8 cellular contexts compared by ENCODE assay signal in the genomic region with DNA sequence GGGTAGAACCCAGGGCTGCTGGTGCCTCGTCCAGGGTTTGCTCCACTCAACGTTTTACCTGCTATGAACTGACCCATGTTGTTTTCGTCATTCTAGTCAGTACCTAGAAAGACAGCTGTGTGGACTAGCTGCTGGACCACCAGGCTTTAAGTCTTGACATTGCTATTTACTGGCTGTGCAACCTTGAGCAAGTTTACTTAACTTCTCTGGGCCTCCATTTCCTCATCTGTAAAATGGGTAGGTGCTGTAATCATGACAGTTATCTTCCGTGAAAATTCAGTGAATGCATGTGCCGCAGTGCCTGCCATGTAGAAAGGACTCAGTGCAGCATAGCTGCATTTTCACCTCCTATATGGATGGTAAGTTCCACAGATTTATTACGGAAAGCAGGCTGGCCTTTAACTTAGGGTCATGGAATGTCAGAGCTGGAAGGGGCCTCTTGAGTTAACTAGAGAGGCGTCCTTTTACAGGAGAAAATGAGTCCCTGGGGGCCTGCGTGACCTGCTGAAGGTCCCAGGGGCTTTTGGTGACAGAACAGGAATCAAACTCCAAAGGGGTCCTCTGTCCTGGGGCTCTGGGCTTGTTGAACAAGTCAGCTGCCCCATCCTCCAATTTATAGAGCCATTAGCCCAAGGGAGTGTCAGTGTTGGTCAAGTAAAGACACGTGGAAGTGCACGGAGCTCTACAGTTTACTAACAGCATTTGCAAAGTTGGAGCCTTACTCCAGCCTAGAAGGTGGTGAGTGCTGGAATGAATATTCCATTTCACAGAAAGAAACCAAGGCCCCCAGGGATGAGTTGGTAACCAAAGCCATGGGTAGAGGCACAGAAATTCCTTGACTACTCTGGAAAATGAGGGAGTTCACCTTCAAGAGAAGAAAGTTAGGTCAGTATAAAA. TPM values are rescaled to one million over a fixed set of nuclear protein-coding genes. Genes with fewer than 3 reads are reported as not detected.
DNase-seq lines count a peak whose midpoint lies in the region; ATAC-seq, FAIRE-seq and TF ChIP-seq lines count a peak whose summit lies in the region.

No MANE protein-coding gene starts in this region.

- peak overlapping the region; percentile 94 for H3K27ac Mint-ChIP-seq in Calu3 (ENCODE audit: unreplicated experiment)
- peak overlapping the region in 1 of 2 donors; percentile 49 for H3K27ac Mint-ChIP-seq in natural killer cell

- H3K27me3 Mint-ChIP-seq in Calu3 (ENCODE audit: unreplicated experiment), result no peaks in the 10 kb centered on the region
- H3K27me3 Mint-ChIP-seq in natural killer cell (ENCODE audit: low read depth in 2 of 2), result no peaks in the 10 kb centered on the region

- no peaks in the 10 kb centered on the region for H3K9me3 ChIP-seq in left ventricle myocardium inferior (replicated peaks)

- H3K9ac ChIP-seq in rectal smooth muscle tissue (ENCODE audit: low read length), result no peak overlapping the region

- TF ChIP-seq CTCF in Calu3 (IDR thresholded peaks at IDR 0.05; ENCODE audit: unreplicated experiment), result no peak
- TF ChIP-seq CTCF in left ventricle myocardium inferior (IDR thresholded peaks at IDR 0.05; ENCODE audit: borderline replicate concordance), result no peak
- no peak for TF ChIP-seq CTCF in natural killer cell (IDR thresholded peaks at IDR 0.05)

- BruUV-seq in Calu3 (replicated peaks; lab: Mats Ljungman, UMichigan), result TSS peak; percentile 22

- ATAC-seq in SK-N-SH treated with all-trans-retinoic acid at 6 μM for 48 hours, result no peak
- ATAC-seq in HG02981 (IDR thresholded peaks at IDR 0.05; ENCODE audit: unreplicated experiment), result no peak
- no peak for ATAC-seq in natural killer cell

- H3K36me3 ChIP-seq in left ventricle myocardium inferior, result no peaks in the 10 kb centered on the region
- H3K36me3 ChIP-seq in rectal smooth muscle tissue (ENCODE audit: control insufficient read depth, insufficient read depth, low read length), result no peaks in the 10 kb centered on the region

- DNase-seq in Calu3 (no peak), left ventricle myocardium inferior (no peak), T-helper 2 cell (no peak), GM19239 (ENCODE audit: insufficient read length, low spot score) (no peak), natural killer cell (no peak)

- H3K4me3 ChIP-seq in left ventricle myocardium inferior, result peak overlapping the region; percentile 1
- no peak overlapping the region for H3K4me3 ChIP-seq in rectal smooth muscle tissue (ENCODE audit: low read length)

- intact Hi-C loops in Calu3 (cut with micrococcal nuclease; ENCODE audit: unreplicated experiment), result no loop called here
- intact Hi-C loops in left ventricle myocardium inferior (cut with micrococcal nuclease), result no loop called here
- intact Hi-C loops in natural killer cell (cut with micrococcal nuclease), result no loop called here

- H3K4me1 Mint-ChIP-seq in Calu3 (ENCODE audit: low read depth, unreplicated experiment) (peaks cover 68% of the 10 kb centered on the region), natural killer cell (peaks cover 6 to 13% of the 10 kb centered on the region in 2 donors)

- no peaks in the 10 kb centered on the region for H3K27me3 ChIP-seq in left ventricle myocardium inferior (ENCODE audit: low read depth)
- no peaks in the 10 kb centered on the region for H3K27me3 ChIP-seq in rectal smooth muscle tissue (ENCODE audit: control insufficient read depth, insufficient read depth, low read length)

- peaks cover 42% of the 10 kb centered on the region for H3K36me3 Mint-ChIP-seq in Calu3 (ENCODE audit: insufficient read depth, unreplicated experiment)
- H3K36me3 Mint-ChIP-seq in natural killer cell, result no peaks in the 10 kb centered on the region

- FAIRE-seq in GM19239 (lab: Jason Lieb, UNC), result no peak

- H3K4me3 Mint-ChIP-seq in Calu3 (ENCODE audit: low read depth, unreplicated experiment) (peak overlapping the region; percentile 44), natural killer cell (no peak overlapping the region)

- H3K9me3 Mint-ChIP-seq in Calu3 (ENCODE audit: low read depth, unreplicated experiment), result no peaks in the 10 kb centered on the region
- no peaks in the 10 kb centered on the region for H3K9me3 Mint-ChIP-seq in natural killer cell

- H3K4me1 ChIP-seq in left ventricle myocardium inferior (peaks cover 71% of the 10 kb centered on the region), rectal smooth muscle tissue (ENCODE audit: control insufficient read depth, insufficient read depth, low read length) (peaks cover 59% of the 10 kb centered on the region)

- CTCF ChIA-PET in Calu3 (lab: Charles Lee), result interaction anchor here (0.5 to 3.3 kb wide), 6 partner anchors 8 to 608 kb away, joined by 3 to 20 read pairs (median 4); a partner anchor contains a TSS

- H3K27ac ChIP-seq in left ventricle myocardium inferior (replicated peaks) (peak overlapping the region; percentile 99), rectal smooth muscle tissue (ENCODE audit: low read depth, low read length) (peak overlapping the region; percentile 98)

TF ChIP-seq in SK-N-SH treated with all-trans-retinoic acid at 6 μM for 48 hours, 23 proteins besides CTCF, POLR2A, EP300 and RAD21:
- TF ChIP-seq CSDC2 (CRISPR knock-in tag; IDR thresholded peaks at IDR 0.05) (peak; percentile 91; the same call in 1 of the 2 replicates), ZNF8 (CRISPR knock-in tag; IDR thresholded peaks at IDR 0.05) (no peak), ZNF70 (CRISPR knock-in tag; IDR thresholded peaks at IDR 0.05) (no peak), ZC3H10 (CRISPR knock-in tag; IDR thresholded peaks at IDR 0.05) (peak; percentile 47; the same call in 1 of the 2 replicates), ZFP3 (CRISPR knock-in tag; IDR thresholded peaks at IDR 0.05) (peak; percentile 52; the same call in 1 of the 2 replicates)
- TF ChIP-seq, protein P1, sequence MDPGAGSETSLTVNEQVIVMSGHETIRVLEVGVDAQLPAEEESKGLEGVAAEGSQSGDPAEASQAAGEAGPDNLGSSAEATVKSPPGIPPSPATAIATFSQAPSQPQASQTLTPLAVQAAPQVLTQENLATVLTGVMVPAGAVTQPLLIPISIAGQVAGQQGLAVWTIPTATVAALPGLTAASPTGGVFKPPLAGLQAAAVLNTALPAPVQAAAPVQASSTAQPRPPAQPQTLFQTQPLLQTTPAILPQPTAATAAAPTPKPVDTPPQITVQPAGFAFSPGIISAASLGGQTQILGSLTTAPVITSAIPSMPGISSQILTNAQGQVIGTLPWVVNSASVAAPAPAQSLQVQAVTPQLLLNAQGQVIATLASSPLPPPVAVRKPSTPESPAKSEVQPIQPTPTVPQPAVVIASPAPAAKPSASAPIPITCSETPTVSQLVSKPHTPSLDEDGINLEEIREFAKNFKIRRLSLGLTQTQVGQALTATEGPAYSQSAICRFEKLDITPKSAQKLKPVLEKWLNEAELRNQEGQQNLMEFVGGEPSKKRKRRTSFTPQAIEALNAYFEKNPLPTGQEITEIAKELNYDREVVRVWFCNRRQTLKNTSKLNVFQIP (CRISPR knock-in tag; IDR thresholded peaks at IDR 0.05; ENCODE audit: borderline replicate concordance, low read depth), result no peak; the same call in 1 of the 2 replicates

RNA-seq across cellular contexts. Expression of a gene that starts 12.0 kb away (rescaled TPM):
- total RNA-seq in Calu3 (2022) (8,437 and 9,950 TPM in 2 replicates), left ventricle myocardium inferior (6,576 TPM), natural killer cell (over 10,000 TPM; 32,911 to 36,726 (median 33,502) TPM)

RNA-seq across cellular contexts. Expression of a gene that starts 38.1 kb away (rescaled TPM):
- total RNA-seq in Calu3 (2022) (47.8 and 53.6 TPM in 2 replicates), left ventricle myocardium inferior (60.2 TPM), natural killer cell (10 to 100 TPM; 61.7 to 79.9 (median 71.3) TPM)
